Comparison of ENCODE assay signal across 8 cellular contexts in genomic region chr11:59776210-59777066, GRCh38. TPM values are rescaled to one million over a fixed set of nuclear protein-coding genes. Genes with fewer than 3 reads are reported as not detected.
A peak's percentile ranks its signal among the peaks of the same experiment; 100 is the strongest.
DNase-seq lines count a peak whose midpoint lies in the region; ATAC-seq, FAIRE-seq and TF ChIP-seq lines count a peak whose summit lies in the region.
"Had no signal": no experiment of that assay in that cellular context is flagged by ENCODE, and none has a peak within 500 bp of the region (broad histone marks: within the 10 kb centered on the region; RNA-seq: fewer than 3 reads in every experiment).

No MANE protein-coding gene starts in this region.

- no peaks in the 10 kb centered on the region for H3K9me3 Mint-ChIP-seq in CD4-positive, alpha-beta memory T cell

- peaks cover 10 to 55% (median 25%) of the 10 kb centered on the region in 4 donors for H3K4me1 Mint-ChIP-seq in CD4-positive, alpha-beta memory T cell

- H3K4me1 ChIP-seq in psoas muscle: peaks cover 11% of the 10 kb centered on the region
- peaks cover 16% of the 10 kb centered on the region for H3K4me1 ChIP-seq in CD4-positive, alpha-beta memory T cell (ENCODE audit: insufficient read depth, low read length)

- intact Hi-C loops in psoas muscle (cut with DNase I): no loop called here
- intact Hi-C loops in CD4-positive, alpha-beta memory T cell (cut with micrococcal nuclease): no loop called here

- TF ChIP-seq CTCF in epithelial cell of proximal tubule (conservative IDR thresholded peaks at IDR 0.05; ENCODE audit: low read depth, low read length) (no peak), psoas muscle (IDR thresholded peaks at IDR 0.05) (no peak)

- peaks cover 5 to 32% of the 10 kb centered on the region in 2 donors for H3K36me3 ChIP-seq in psoas muscle (ENCODE audit: insufficient read depth in 1 of 2, low read depth in 1 of 2)
- no peaks in the 10 kb centered on the region for H3K36me3 ChIP-seq in CD4-positive, alpha-beta memory T cell (ENCODE audit: insufficient read depth, low read length)

- peak; percentile 89 for FAIRE-seq in RCC 7860 (lab: Jason Lieb, UNC)

- H3K27ac Mint-ChIP-seq in CD4-positive, alpha-beta memory T cell: peak overlapping the region in 2 of 7 donors; percentile 30 to 55

- no peak overlapping the region for H3K27ac ChIP-seq in psoas muscle
- no peak overlapping the region for H3K27ac ChIP-seq in CD4-positive, alpha-beta memory T cell (ENCODE audit: low read depth, low read length)

- H3K4me3 Mint-ChIP-seq in CD4-positive, alpha-beta memory T cell: no peak overlapping the region

- H3K4me3 ChIP-seq in epithelial cell of proximal tubule (ENCODE audit: low read depth, low read length) (no peak overlapping the region), psoas muscle (no peak overlapping the region)
- no peak overlapping the region for H3K4me3 ChIP-seq in CD4-positive, alpha-beta memory T cell (ENCODE audit: low read length in 2 of 2)

- H3K27me3 ChIP-seq in psoas muscle (ENCODE audit: insufficient read depth in 3 of 3, low read length in 2 of 3): no peaks in the 10 kb centered on the region
- no peaks in the 10 kb centered on the region for H3K27me3 ChIP-seq in CD4-positive, alpha-beta memory T cell (ENCODE audit: insufficient read depth, low read length)

- CTCF ChIA-PET in CD4-positive, alpha-beta memory T cell (lab: Charles Lee; ENCODE audit: partially characterized antibody): interaction anchor here (4.9 kb wide), 1 partner anchor 22 kb away, joined by 21 read pairs; the partner anchor contains the start of gene STX3

- DNase-seq in HCEC 1CT: peak; percentile 61
- DNase-seq in RCC 7860 (ENCODE audit: low spot score): peak; percentile 86
- DNase-seq in epithelial cell of proximal tubule (ENCODE audit: low read depth): peak; percentile 96
- DNase-seq in psoas muscle: no peak
- DNase-seq in CD4-positive, alpha-beta memory T cell: no peak
- DNase-seq in activated gamma-delta T cell treated with Interleukin-2 at 50 U/mL for 16 hours: no peak
- DNase-seq in mesenteric fat pad (ENCODE audit: low spot score): no peak
- DNase-seq: NCI-H1436 had no signal

- 86% methylated on average over 5 of the region's 5 CpGs for WGBS in psoas muscle, 3 donors

- no peaks in the 10 kb centered on the region for H3K9me3 ChIP-seq in psoas muscle
- H3K9me3 ChIP-seq in CD4-positive, alpha-beta memory T cell (ENCODE audit: control insufficient read depth in 1 of 2, low read length in 2 of 2): no peaks in the 10 kb centered on the region

- peak in 3 of 4 donors; percentile 45 to 57 (median 49) for ATAC-seq in psoas muscle

- peaks cover 9 to 17% of the 10 kb centered on the region in 2 donors for H3K36me3 Mint-ChIP-seq in CD4-positive, alpha-beta memory T cell

- POLR2A ChIA-PET in CD4-positive, alpha-beta memory T cell (lab: Charles Lee; ENCODE audit: partially characterized antibody): no interaction called here

- no peaks in the 10 kb centered on the region for H3K27me3 Mint-ChIP-seq in CD4-positive, alpha-beta memory T cell

RNA-seq across cellular contexts. Expression of gene STX3, which starts 21.3 kb away (rescaled TPM):
- total RNA-seq in epithelial cell of proximal tubule: 45.0 and 55.4 TPM in 2 replicates
- 10 to 100 TPM in 1 of 4 donors, 1 to 10 TPM in 3; 7.3 to 11.1 (median 9.4) TPM for total RNA-seq in psoas muscle
- polyA plus RNA-seq in psoas muscle: 1 to 10 TPM; 3.8 to 6.1 (median 4.7) TPM
- total RNA-seq in CD4-positive, alpha-beta memory T cell: 10 to 100 TPM; 13.6 to 15.4 TPM
- 1 to 10 TPM; 8.6 to 8.7 TPM for polyA plus RNA-seq in CD4-positive, alpha-beta memory T cell
- total RNA-seq in mesenteric fat pad: 24.9 TPM

RNA-seq across cellular contexts. Expression of gene MRPL16, which starts 34.1 kb away (rescaled TPM):
- total RNA-seq in epithelial cell of proximal tubule: 76.9 and 92.6 TPM in 2 replicates
- 10 to 100 TPM; 37.8 to 53.9 (median 50.4) TPM for total RNA-seq in psoas muscle
- 10 to 100 TPM; 50.2 to 92.7 (median 55.3) TPM for polyA plus RNA-seq in psoas muscle
- total RNA-seq in CD4-positive, alpha-beta memory T cell: 10 to 100 TPM; 33.2 to 35.9 TPM
- polyA plus RNA-seq in CD4-positive, alpha-beta memory T cell: 10 to 100 TPM; 85.6 to 92.2 TPM
- total RNA-seq in mesenteric fat pad: 39.5 TPM

Comparison
In these comparisons a context has a peak if more than half of its experiments do, and no peak if none do; other contexts are left out.
1. DNase-seq: peak in HCEC 1CT (single experiment), RCC 7860 (single experiment) and epithelial cell of proximal tubule (single experiment); none in psoas muscle (0 of 2), CD4-positive, alpha-beta memory T cell (0 of 5), activated gamma-delta T cell treated with Interleukin-2 at 50 U/mL for 16 hours (single experiment) and mesenteric fat pad (single experiment).